8 cellular contexts compared by ENCODE assay signal in genomic region chr1:93878889-93879586, GRCh38. TPM values are rescaled to one million over a fixed set of nuclear protein-coding genes. Genes with fewer than 3 reads are reported as not detected.
A peak's percentile ranks its signal among the peaks of the same experiment; 100 is the strongest.
DNase-seq lines count a peak whose midpoint lies in the region; ATAC-seq and TF ChIP-seq lines count a peak whose summit lies in the region.

DNTTIP2 (minus strand) TSS chr1:93879206; CDS start chr1:93879148, 58 bp downstream.

- TF ChIP-seq CTCF in right atrium auricular region (IDR thresholded peaks at IDR 0.05) (no peak), uterus (IDR thresholded peaks at IDR 0.05) (peak in 1 of 4 experiments; percentile 4)

- H3K4me1 ChIP-seq in right atrium auricular region (peaks cover 0 to 33% of the 10 kb centered on the region in 2 donors), uterus (peaks cover 12 to 13% of the 10 kb centered on the region in 2 donors)

- H3K9me3 ChIP-seq in right atrium auricular region (no peaks in the 10 kb centered on the region), uterus (no peaks in the 10 kb centered on the region)

- peak; percentile 82 to 85 for TF ChIP-seq POLR2A in uterus (IDR thresholded peaks at IDR 0.05)

- ATAC-seq in GM18498 (IDR thresholded peaks at IDR 0.05; ENCODE audit: unreplicated experiment) (peak; percentile 93), HG02885 (IDR thresholded peaks at IDR 0.05; ENCODE audit: poor library complexity, unreplicated experiment) (peak; percentile 95)

- peak; percentile 88 for DNase-seq in NCI-H1694 treated with DMSO at 0.1 percent for 48 hours (lab: John Stamatoyannopoulos, UW)
- peak; percentile 28 to 96 (median 87) for DNase-seq in anterior cingulate cortex (lab: John Stamatoyannopoulos, UW)
- DNase-seq in right atrium auricular region (ENCODE audit: low spot score): peak; percentile 91
- DNase-seq in pulmonary artery endothelial cell (ENCODE audit: low read depth, low spot score): peak; percentile 63
- peak; percentile 88 to 92 for DNase-seq in uterus

- H3K36me3 ChIP-seq in right atrium auricular region (peaks cover 27% of the 10 kb centered on the region), uterus (no peaks in the 10 kb centered on the region)

- intact Hi-C loops in T-helper 2 cell treated with Interferon-gamma antibody and Interleukin-4, amounts not matched to agents 100 ng/mL and 5 ng/mL, for 36 hours (cut with micrococcal nuclease): loop anchor here (1.0 to 10.0 kb wide), 3 partner anchors 30 to 804 kb away; partner anchors contain the start of genes GCLM and MTF2
- intact Hi-C loops in uterus (cut with DNase I; ENCODE audit: low total_unique reads): no loop called here

- no peaks in the 10 kb centered on the region for H3K27me3 ChIP-seq in right atrium auricular region
- H3K27me3 ChIP-seq in uterus: no peaks in the 10 kb centered on the region

- H3K4me3 ChIP-seq in right atrium auricular region (peak within 1 kb of the TSS; percentile 73 to 88), uterus (peak within 1 kb of the TSS; percentile 88 to 95)

- H3K27ac ChIP-seq in right atrium auricular region (peak within 1 kb of the TSS; percentile 91 to 92), uterus (peak within 1 kb of the TSS; percentile 94 to 96)

RNA-seq across cellular contexts. Expression of gene DNTTIP2, which starts in this region (rescaled TPM):
- 68.6 and 69.0 TPM in 2 replicates for total RNA-seq in T-helper 2 cell treated with Interferon-gamma antibody and Interleukin-4, amounts not matched to agents 100 ng/mL and 5 ng/mL, for 36 hours
- total RNA-seq in right atrium auricular region (10 to 100 TPM; 19.7 to 24.7 TPM), pulmonary artery endothelial cell (30.4 and 39.9 TPM in 2 replicates), uterus (10 to 100 TPM; 13.8 to 63.4 (median 32.5) TPM)

Comparison
In these comparisons a context has a peak if more than half of its experiments do, and no peak if none do; other contexts are left out.
1. Peak in every context shown above with its lines: DNase-seq, ATAC-seq, H3K4me3 ChIP-seq and H3K27ac ChIP-seq.